Comparison of ENCODE assay signal across 15 cellular contexts in genomic region chr17:39820541-39820940, GRCh38. TPM values are rescaled to one million over a fixed set of nuclear protein-coding genes. Genes with fewer than 3 reads are reported as not detected.
A peak's percentile ranks its signal among the peaks of the same experiment; 100 is the strongest.
DNase-seq lines count a peak whose midpoint lies in the region; ATAC-seq and TF ChIP-seq lines count a peak whose summit lies in the region.
"Had no signal": no experiment of that assay in that cellular context is flagged by ENCODE, and none has a peak within 500 bp of the region (broad histone marks: within the 10 kb centered on the region; RNA-seq: fewer than 3 reads in every experiment).

No MANE protein-coding gene starts in this region.

- peaks cover 50% of the 10 kb centered on the region for H3K4me1 Mint-ChIP-seq in activated naive CD8-positive, alpha-beta T cell treated with anti-CD3 and anti-CD28 coated beads for 36 hours
- H3K4me1 Mint-ChIP-seq in neural progenitor cell: no peaks in the 10 kb centered on the region
- H3K4me1 Mint-ChIP-seq: nephron progenitor cell had no signal

- H3F3A ChIP-seq in neural progenitor cell (ENCODE audit: low read depth): peaks cover 15% of the 10 kb centered on the region

- peaks cover 35% of the 10 kb centered on the region for H3K9me3 Mint-ChIP-seq in activated naive CD8-positive, alpha-beta T cell treated with anti-CD3 and anti-CD28 coated beads for 36 hours
- H3K9me3 Mint-ChIP-seq in neural progenitor cell: peaks cover 28% of the 10 kb centered on the region

- ATAC-seq in sciatic nerve: no peak

- no peaks in the 10 kb centered on the region for H3K79me2 ChIP-seq in neural progenitor cell (ENCODE audit: low read depth)

- no peak overlapping the region for H2AFZ ChIP-seq in neural progenitor cell (replicated peaks)

- H3K27me3 ChIP-seq in GM06990 (replicated peaks; ENCODE audit: control insufficient read depth, insufficient read depth, low read length) (no peaks in the 10 kb centered on the region), neural progenitor cell (no peaks in the 10 kb centered on the region), SJCRH30 (no peaks in the 10 kb centered on the region), adrenal gland (peaks cover 11% of the 10 kb centered on the region)

- H3K4me3 Mint-ChIP-seq in activated naive CD8-positive, alpha-beta T cell treated with anti-CD3 and anti-CD28 coated beads for 36 hours: peak overlapping the region; percentile 5
- no peak overlapping the region for H3K4me3 Mint-ChIP-seq in neural progenitor cell
- H3K4me3 Mint-ChIP-seq: nephron progenitor cell had no signal

- H3K27ac Mint-ChIP-seq in activated naive CD8-positive, alpha-beta T cell treated with anti-CD3 and anti-CD28 coated beads for 36 hours: peak overlapping the region; percentile 76
- no peak overlapping the region for H3K27ac Mint-ChIP-seq in neural progenitor cell
- H3K27ac Mint-ChIP-seq: nephron progenitor cell had no signal

- peak overlapping the region; percentile 47 for H3K4me2 ChIP-seq in neural progenitor cell

- H3K4me1 ChIP-seq in neural progenitor cell: peaks cover 9% of the 10 kb centered on the region
- no peaks in the 10 kb centered on the region for H3K4me1 ChIP-seq in SJCRH30
- H3K4me1 ChIP-seq in adrenal gland (replicated peaks in 1 of 2): no peaks in the 10 kb centered on the region

- no peak overlapping the region for H3K4me3 ChIP-seq in GM06990 (replicated peaks; ENCODE audit: low read depth, low read length)
- H3K4me3 ChIP-seq in neural progenitor cell: no peak overlapping the region
- no peak overlapping the region for H3K4me3 ChIP-seq in SJCRH30
- no peak overlapping the region for H3K4me3 ChIP-seq in adrenal gland

- H3K9me3 ChIP-seq in neural progenitor cell (ENCODE audit: low read depth): no peaks in the 10 kb centered on the region
- H3K9me3 ChIP-seq in SJCRH30 (replicated peaks): peaks cover 4% of the 10 kb centered on the region; the same call in 1 of the 2 replicates
- H3K9me3 ChIP-seq in adrenal gland (replicated peaks in 1 of 3): peaks cover 0 to 9% (median 0%) of the 10 kb centered on the region in 3 donors

- H3K36me3 Mint-ChIP-seq in activated naive CD8-positive, alpha-beta T cell treated with anti-CD3 and anti-CD28 coated beads for 36 hours: peaks cover 80% of the 10 kb centered on the region
- peaks cover 5% of the 10 kb centered on the region for H3K36me3 Mint-ChIP-seq in neural progenitor cell

- H4K20me1 ChIP-seq in neural progenitor cell (ENCODE audit: low read depth): no peaks in the 10 kb centered on the region

- WGBS in adrenal gland, 4 donors: 31 to 45% (median 38%) methylated on average over 4 of the region's 4 CpGs

- DNase-seq in GM06990 (ENCODE audit: extremely low read depth, insufficient read length): no peak
- peak; percentile 1 for DNase-seq in M059J (ENCODE audit: low read depth)
- no peak for DNase-seq in activated naive CD8-positive, alpha-beta T cell treated with anti-CD3 and anti-CD28 coated beads for 36 hours
- DNase-seq in neural progenitor cell (ENCODE audit: low spot score): peak; percentile 73
- no peak for DNase-seq in sciatic nerve (ENCODE audit: low spot score)
- DNase-seq in SJCRH30: no peak
- no peak for DNase-seq in adrenal gland
- DNase-seq: activated T-cell treated with anti-CD3 and anti-CD28 coated beads, Interleukin-2, amount 50 U/mL, for 48 hours; C1 segment of cervical spinal cord; glutamatergic neuron; NCI-H2029 treated with DMSO at 0.1 percent for 48 hours; nephron progenitor cell; right cardiac atrium; SIG-M5 had no signal

- H3K27ac ChIP-seq in neural progenitor cell (no peak overlapping the region), SJCRH30 (no peak overlapping the region), adrenal gland (no peak overlapping the region)

- H3K36me3 ChIP-seq in GM06990 (ENCODE audit: control insufficient read depth, insufficient read depth, low read length) (peaks cover 14% of the 10 kb centered on the region), neural progenitor cell (no peaks in the 10 kb centered on the region), SJCRH30 (no peaks in the 10 kb centered on the region), adrenal gland (replicated peaks in 1 of 2) (no peaks in the 10 kb centered on the region)

- TF ChIP-seq POLR2A in adrenal gland (IDR thresholded peaks at IDR 0.05): no peak

- H3K9ac ChIP-seq in neural progenitor cell: no peak overlapping the region

- TF ChIP-seq CTCF in GM06990 (IDR thresholded peaks at IDR 0.05; ENCODE audit: insufficient read depth, low read length, poor library complexity, severe bottlenecking) (peak; percentile 19), neural progenitor cell (IDR thresholded peaks at IDR 0.05) (no peak), adrenal gland (IDR thresholded peaks at IDR 0.05) (no peak)

- no peaks in the 10 kb centered on the region for H3K27me3 Mint-ChIP-seq in activated naive CD8-positive, alpha-beta T cell treated with anti-CD3 and anti-CD28 coated beads for 36 hours
- H3K27me3 Mint-ChIP-seq in neural progenitor cell (ENCODE audit: insufficient read depth, low read depth): peaks cover 3% of the 10 kb centered on the region

- intact Hi-C loops in sciatic nerve (cut with DNase I) (no loop called here), adrenal gland (cut with DNase I) (no loop called here)

RNA-seq across cellular contexts. Expression of gene IKZF3, which starts 43.6 kb away (rescaled TPM):
- total RNA-seq in M059J (2014; rRNA removed; shearing (Covaris generic)): not detected in 2 replicates
- total RNA-seq in activated naive CD8-positive, alpha-beta T cell treated with anti-CD3 and anti-CD28 coated beads for 36 hours: 10 to 100 TPM; 43.9 to 44.6 TPM
- under 0.01 TPM in 1 of 2 replicates, not detected in the other for total RNA-seq in neural progenitor cell (ENCODE audit: low replicate concordance)
- 2.6 TPM for total RNA-seq in sciatic nerve
- not detected in 2 replicates for total RNA-seq in SJCRH30 (2014; rRNA removed; shearing (Covaris generic))
- total RNA-seq in adrenal gland: 1 to 10 TPM in 5 of 8 donors, under 1 TPM in 3; 0.12 to 3.6 (median 1.1) TPM
- polyA plus RNA-seq in adrenal gland: under 1 TPM; 0.37 to 0.88 (median 0.46) TPM
- total RNA-seq: bronchial epithelial cell had no signal

RNA-seq across cellular contexts. Expression of gene ZPBP2, which starts 47.5 kb away (rescaled TPM):
- not detected in 2 replicates for total RNA-seq in M059J (2014; rRNA removed; shearing (Covaris generic))
- not detected for total RNA-seq in activated naive CD8-positive, alpha-beta T cell treated with anti-CD3 and anti-CD28 coated beads for 36 hours
- total RNA-seq in neural progenitor cell (ENCODE audit: low replicate concordance) (not detected in 2 replicates), sciatic nerve (not detected), adrenal gland (not detected)
- total RNA-seq in SJCRH30 (2014; rRNA removed; shearing (Covaris generic)): not detected in 2 replicates
- not detected for polyA plus RNA-seq in adrenal gland
- total RNA-seq: bronchial epithelial cell, right cardiac atrium had no signal
- polyA plus RNA-seq: right cardiac atrium had no signal

Comparison
In these comparisons a context has a peak if more than half of its experiments do, and no peak if none do; other contexts are left out.
1. DNase-seq: peak in M059J (single experiment) and neural progenitor cell (single experiment); none in GM06990 (single experiment), activated naive CD8-positive, alpha-beta T cell treated with anti-CD3 and anti-CD28 coated beads for 36 hours (single experiment), sciatic nerve (single experiment), SJCRH30 (0 of 2) and adrenal gland (0 of 7).
2. RNA of gene IKZF3, which starts 43.6 kb away (total RNA-seq): 43.9 to 44.6 TPM in activated naive CD8-positive, alpha-beta T cell treated with anti-CD3 and anti-CD28 coated beads for 36 hours; 2.6 TPM in sciatic nerve (single experiment), 0.12 to 3.6 TPM in adrenal gland, not detected in M059J, under 0.01 TPM in neural progenitor cell and not detected in SJCRH30; every median in the first group is over 4 times any median in the second.